Comparison of ENCODE assay signal across 13 cellular contexts in the genomic region with DNA sequence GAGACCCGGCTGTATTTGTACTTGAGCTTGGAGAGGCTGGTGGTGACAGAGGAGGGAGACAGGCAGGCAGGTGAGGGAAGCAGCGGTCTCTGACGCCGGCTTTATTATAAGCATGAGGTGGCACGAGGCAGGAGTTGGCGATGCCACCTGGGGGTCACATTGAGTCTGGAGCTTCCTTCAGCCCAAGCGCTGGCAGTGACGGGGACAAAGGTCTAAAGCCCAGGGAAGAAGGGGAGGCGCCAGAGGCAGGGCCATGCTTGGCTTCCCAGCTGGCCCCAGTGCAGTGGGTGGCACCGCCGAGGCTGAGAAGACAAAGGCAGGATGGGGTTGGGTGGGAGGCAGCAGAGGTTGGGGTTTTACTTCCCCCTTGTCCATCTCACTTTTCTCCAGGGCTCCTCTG. TPM values are rescaled to one million over a fixed set of nuclear protein-coding genes. Genes with fewer than 3 reads are reported as not detected.
DNase-seq lines count a peak whose midpoint lies in the region; ATAC-seq and TF ChIP-seq lines count a peak whose summit lies in the region.
"Had no signal": no experiment of that assay in that cellular context is flagged by ENCODE, and none has a peak within 500 bp of the region (broad histone marks: within the 10 kb centered on the region; RNA-seq: fewer than 3 reads in every experiment).

No MANE protein-coding gene starts in this region.

- no peaks in the 10 kb centered on the region for H3K9me3 Mint-ChIP-seq in activated CD4-positive, alpha-beta T cell treated with anti-CD3 and anti-CD28 coated beads for 36 hours (ENCODE audit: low read depth)
- H3K9me3 Mint-ChIP-seq in stimulated activated memory B cell treated with anti-CD40 and anti-IgM and Interleukin-4, amounts not matched to agents 10 μg/mL and 1 μg/mL and 100 μg/mL, for 72 hours = no peaks in the 10 kb centered on the region
- no peaks in the 10 kb centered on the region for H3K9me3 Mint-ChIP-seq in CD4-positive, alpha-beta T cell

- CTCF ChIA-PET in activated CD4-positive, alpha-beta T cell treated with anti-CD3 and anti-CD28 coated beads for 36 hours (lab: Charles Lee) = interaction anchor here (0.6 to 6.2 kb wide), 5 partner anchors 13 to 169 kb away, joined by 3 to 120 read pairs (median 3); no protein-coding TSS in a partner anchor
- CTCF ChIA-PET in CD4-positive, alpha-beta T cell (lab: Charles Lee) = no interaction called here

- ATAC-seq in activated CD4-positive, alpha-beta T cell treated with anti-CD3 and anti-CD28 coated beads for 36 hours = no peak
- ATAC-seq in body of pancreas (no peak), HG02852 (IDR thresholded peaks at IDR 0.05; ENCODE audit: unreplicated experiment) (no peak)
- no peak for ATAC-seq in stimulated activated memory B cell treated with anti-CD40 and anti-IgM and Interleukin-4, amounts not matched to agents 10 μg/mL and 1 μg/mL and 100 μg/mL, for 72 hours
- no peak for ATAC-seq in CD4-positive, alpha-beta T cell (ENCODE audit: poor library complexity)
- ATAC-seq: K562, Panc1 had no signal

- H3K36me3 ChIP-seq in body of pancreas (replicated peaks in 1 of 2; ENCODE audit: insufficient read depth in 1 of 2, low read depth in 2 of 2) = no peaks in the 10 kb centered on the region
- H3K36me3 ChIP-seq: tibial nerve had no signal

- no peak overlapping the region for H3K4me3 ChIP-seq in body of pancreas
- H3K4me3 ChIP-seq: K562, tibial nerve had no signal

- intact Hi-C loops in activated CD4-positive, alpha-beta T cell treated with anti-CD3 and anti-CD28 coated beads for 36 hours (cut with DNase I, micrococcal nuclease) = no loop called here
- intact Hi-C loops in body of pancreas (cut with DNase I) = loop anchor here (5.0 kb wide), 1 partner anchor 127 kb away; no protein-coding TSS in a partner anchor
- intact Hi-C loops in CD4-positive, alpha-beta T cell (cut with DNase I, micrococcal nuclease) = loop anchor here in 1 of 2 experiments (5.0 kb wide), 1 partner anchor 132 kb away; no protein-coding TSS in a partner anchor

- no peaks in the 10 kb centered on the region for H3K27me3 ChIP-seq in body of pancreas
- no peaks in the 10 kb centered on the region for H3K27me3 ChIP-seq in CD4-positive, alpha-beta T cell (ENCODE audit: control insufficient read depth, insufficient read depth, low read length)
- H3K27me3 ChIP-seq: tibial nerve had no signal

- POLR2A ChIA-PET in activated CD4-positive, alpha-beta T cell treated with anti-CD3 and anti-CD28 coated beads for 36 hours (lab: Charles Lee) = no interaction called here
- POLR2A ChIA-PET in CD4-positive, alpha-beta T cell (lab: Charles Lee) = no interaction called here

- no peak overlapping the region for H3K4me3 Mint-ChIP-seq in activated CD4-positive, alpha-beta T cell treated with anti-CD3 and anti-CD28 coated beads for 36 hours
- H3K4me3 Mint-ChIP-seq in stimulated activated memory B cell treated with anti-CD40 and anti-IgM and Interleukin-4, amounts not matched to agents 10 μg/mL and 1 μg/mL and 100 μg/mL, for 72 hours = no peak overlapping the region
- no peak overlapping the region for H3K4me3 Mint-ChIP-seq in CD4-positive, alpha-beta T cell

- H3K27ac ChIP-seq in body of pancreas = peak overlapping the region; percentile 5 to 88 (median 86)
- H3K27ac ChIP-seq in CD4-positive, alpha-beta T cell (ENCODE audit: low read depth, low read length) = no peak overlapping the region
- H3K27ac ChIP-seq: tibial nerve had no signal

- DNase-seq in activated CD4-positive, alpha-beta T cell treated with anti-CD3 and anti-CD28 coated beads for 36 hours = no peak
- DNase-seq in activated CD4-positive, alpha-beta T cell treated with anti-CD3 and anti-CD28 coated beads, Interleukin-2, amount 50 U/mL, for 1 hour = no peak
- DNase-seq in NCI-H2107 treated with DMSO at 0.1 percent for 48 hours (lab: John Stamatoyannopoulos, UW; ENCODE audit: unreplicated experiment) = peak; percentile 69
- peak in 1 of 4 donors; percentile 31 for DNase-seq in body of pancreas
- DNase-seq in CD4-positive, alpha-beta T cell = no peak
- DNase-seq in NCI-H446 treated with DMSO at 0.1 percent for 48 hours (lab: John Stamatoyannopoulos, UW) = no peak

- no peaks in the 10 kb centered on the region for H3K27me3 Mint-ChIP-seq in activated CD4-positive, alpha-beta T cell treated with anti-CD3 and anti-CD28 coated beads for 36 hours
- H3K27me3 Mint-ChIP-seq in stimulated activated memory B cell treated with anti-CD40 and anti-IgM and Interleukin-4, amounts not matched to agents 10 μg/mL and 1 μg/mL and 100 μg/mL, for 72 hours = peaks cover 12% of the 10 kb centered on the region
- H3K27me3 Mint-ChIP-seq in CD4-positive, alpha-beta T cell = no peaks in the 10 kb centered on the region

- peaks cover 65% of the 10 kb centered on the region for H3K4me1 Mint-ChIP-seq in activated CD4-positive, alpha-beta T cell treated with anti-CD3 and anti-CD28 coated beads for 36 hours
- peaks cover 70% of the 10 kb centered on the region for H3K4me1 Mint-ChIP-seq in stimulated activated memory B cell treated with anti-CD40 and anti-IgM and Interleukin-4, amounts not matched to agents 10 μg/mL and 1 μg/mL and 100 μg/mL, for 72 hours
- peaks cover 50% of the 10 kb centered on the region for H3K4me1 Mint-ChIP-seq in CD4-positive, alpha-beta T cell (ENCODE audit: low read depth)

- H3K4me1 ChIP-seq in body of pancreas = peaks cover 64% of the 10 kb centered on the region

- peak overlapping the region; percentile 65 for H3K27ac Mint-ChIP-seq in activated CD4-positive, alpha-beta T cell treated with anti-CD3 and anti-CD28 coated beads for 36 hours
- H3K27ac Mint-ChIP-seq in stimulated activated memory B cell treated with anti-CD40 and anti-IgM and Interleukin-4, amounts not matched to agents 10 μg/mL and 1 μg/mL and 100 μg/mL, for 72 hours = peak overlapping the region; percentile 97
- H3K27ac Mint-ChIP-seq in CD4-positive, alpha-beta T cell = no peak overlapping the region

- H3K9me3 ChIP-seq in body of pancreas = no peaks in the 10 kb centered on the region
- no peaks in the 10 kb centered on the region for H3K9me3 ChIP-seq in CD4-positive, alpha-beta T cell (ENCODE audit: control insufficient read depth, low read length)
- H3K9me3 ChIP-seq: tibial nerve had no signal

- no peaks in the 10 kb centered on the region for H3K36me3 Mint-ChIP-seq in activated CD4-positive, alpha-beta T cell treated with anti-CD3 and anti-CD28 coated beads for 36 hours (ENCODE audit: low read depth)
- H3K36me3 Mint-ChIP-seq in stimulated activated memory B cell treated with anti-CD40 and anti-IgM and Interleukin-4, amounts not matched to agents 10 μg/mL and 1 μg/mL and 100 μg/mL, for 72 hours = no peaks in the 10 kb centered on the region
- no peaks in the 10 kb centered on the region for H3K36me3 Mint-ChIP-seq in CD4-positive, alpha-beta T cell (ENCODE audit: low read depth)

- no peak for TF ChIP-seq CTCF in body of pancreas (IDR thresholded peaks at IDR 0.05)
- TF ChIP-seq CTCF in CD4-positive, alpha-beta T cell (IDR thresholded peaks at IDR 0.05) = no peak

- WGBS in body of pancreas, 2 donors = 59 to 61% methylated on average over 11 of the region's 11 CpGs

- no peak for TF ChIP-seq POLR2A in body of pancreas (IDR thresholded peaks at IDR 0.05)

RNA-seq across cellular contexts. Expression of a gene that starts 4.5 kb away (rescaled TPM):
- 1 to 10 TPM in 1 of 2 experiments, under 1 TPM in 1; 0.91 to 1.1 TPM for total RNA-seq in activated CD4-positive, alpha-beta T cell treated with anti-CD3 and anti-CD28 coated beads for 36 hours
- total RNA-seq in body of pancreas = 100 to 1,000 TPM; 290 to 396 TPM
- total RNA-seq in CD4-positive, alpha-beta T cell = 1 to 10 TPM; 1.7 to 2.1 TPM
- total RNA-seq: A673, K562 had no signal

RNA-seq across cellular contexts. Expression of a gene that starts 23.1 kb away (rescaled TPM):
- under 1 TPM; 0.05 to 0.67 TPM for total RNA-seq in activated CD4-positive, alpha-beta T cell treated with anti-CD3 and anti-CD28 coated beads for 36 hours
- total RNA-seq in body of pancreas = 1 to 10 TPM in 1 of 2 donors, under 1 TPM in 1; 0.33 to 1.6 TPM
- total RNA-seq in CD4-positive, alpha-beta T cell = under 1 TPM; 0.22 to 0.61 TPM
- total RNA-seq: A673, K562 had no signal

RNA-seq across cellular contexts. Expression of a gene that starts 56.4 kb away (rescaled TPM):
- total RNA-seq in activated CD4-positive, alpha-beta T cell treated with anti-CD3 and anti-CD28 coated beads for 36 hours = under 1 TPM; 0.46 to 0.47 TPM
- 10 to 100 TPM; 16.8 to 23.9 TPM for total RNA-seq in body of pancreas
- total RNA-seq in CD4-positive, alpha-beta T cell = not detected
- total RNA-seq: T-helper 2 cell treated with Interferon-gamma antibody and Interleukin-4, amounts not matched to agents 100 ng/mL and 5 ng/mL, for 36 hours had no signal

Comparison
In these comparisons a context has a peak if more than half of its experiments do, and no peak if none do; other contexts are left out.
1. RNA of a gene that starts 4.5 kb away (total RNA-seq): 290 to 396 TPM in body of pancreas; 1.7 to 2.1 TPM in CD4-positive, alpha-beta T cell and 0.91 to 1.1 TPM in activated CD4-positive, alpha-beta T cell treated with anti-CD3 and anti-CD28 coated beads for 36 hours; every median in the first group is over 10 times any median in the second.
2. RNA of a gene that starts 56.4 kb away (total RNA-seq): 16.8 to 23.9 TPM in body of pancreas; 0.46 to 0.47 TPM in activated CD4-positive, alpha-beta T cell treated with anti-CD3 and anti-CD28 coated beads for 36 hours and not detected in CD4-positive, alpha-beta T cell; every median in the first group is over 10 times any median in the second.